1 cellular context compared by ENCODE assay signal in the genomic region with DNA sequence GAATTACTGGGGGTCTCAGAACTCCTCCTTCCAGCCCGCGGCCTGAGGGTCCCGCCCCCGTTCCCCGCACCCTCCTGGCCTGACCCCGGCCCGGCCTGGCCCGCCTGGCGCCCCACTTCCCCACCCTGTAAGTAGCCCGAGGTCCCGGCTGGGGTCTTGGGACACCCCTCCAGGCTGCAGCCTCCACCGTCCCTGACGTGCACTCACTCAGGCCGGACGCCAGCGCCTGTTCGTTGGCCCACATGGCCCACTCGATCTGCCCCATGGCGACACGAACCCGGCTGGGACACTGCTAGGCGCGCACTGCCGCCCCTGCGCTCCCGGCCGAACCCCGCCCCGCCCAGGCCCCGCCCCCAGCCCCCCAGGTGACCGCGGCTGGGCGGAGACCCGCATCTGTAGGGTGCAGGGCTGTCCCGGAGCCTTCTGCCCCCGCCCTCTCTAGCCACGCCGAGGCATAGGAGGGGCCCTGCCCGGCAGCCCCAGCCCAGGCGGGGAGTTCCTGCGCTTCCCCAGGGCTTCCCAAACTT.
TF ChIP-seq lines count a peak whose summit lies in the region.

A gene (minus strand): TSS at position 305 of the 527 bp plus-strand sequence. CDS start 40 bp downstream, at position 265.

TF ChIP-seq in H1, 55 proteins besides CTCF, POLR2A, EP300 and RAD21:
- TF ChIP-seq CREB1 (IDR thresholded peaks at IDR 0.05) = 0 out of 2 replicates have a peak, but pooled peaks have one; percentile 25
- TF ChIP-seq CBX5 (IDR thresholded peaks at IDR 0.05; ENCODE audit: low read depth, low read length) = no peak
- no peak for TF ChIP-seq CHD2 (IDR thresholded peaks at IDR 0.05; ENCODE audit: low read length)
- peak; percentile 49 for TF ChIP-seq KDM4A (IDR thresholded peaks at IDR 0.05; ENCODE audit: low read depth, low read length, severe bottlenecking)
- TF ChIP-seq SIN3A (conservative IDR thresholded peaks at IDR 0.05 in 1 of 2, IDR thresholded peaks at IDR 0.05 in 1 of 2; ENCODE audit: low read depth in 1 of 2, low read length in 2 of 2) = 0 out of 4 replicates have a peak, but pooled peaks of 1 of the 2 experiments have one; percentile 25
- TF ChIP-seq RFX5 (IDR thresholded peaks at IDR 0.05; ENCODE audit: borderline replicate concordance, low read depth, low read length) = no peak
- TF ChIP-seq YY1 (IDR thresholded peaks at IDR 0.05; ENCODE audit: low read depth, low read length) = no peak
- TF ChIP-seq KDM5A (IDR thresholded peaks at IDR 0.05; ENCODE audit: low read length) = no peak
- TF ChIP-seq CEBPB (IDR thresholded peaks at IDR 0.05; ENCODE audit: low read depth, low read length) = no peak
- TF ChIP-seq TAF1 (IDR thresholded peaks at IDR 0.05; ENCODE audit: low read depth, low read length) = peak; percentile 63; the same call in 1 of the 2 replicates
- TF ChIP-seq NRF1 (IDR thresholded peaks at IDR 0.05; ENCODE audit: low read depth, low read length) = no peak
- peak; percentile 64 for TF ChIP-seq POLR2AphosphoS5 (IDR thresholded peaks at IDR 0.05; ENCODE audit: low read depth, low read length)
- peak; percentile 41; the same call in 1 of the 2 replicates for TF ChIP-seq PHF8 (conservative IDR thresholded peaks at IDR 0.05; ENCODE audit: low read depth, low read length)
- TF ChIP-seq, protein P1, sequence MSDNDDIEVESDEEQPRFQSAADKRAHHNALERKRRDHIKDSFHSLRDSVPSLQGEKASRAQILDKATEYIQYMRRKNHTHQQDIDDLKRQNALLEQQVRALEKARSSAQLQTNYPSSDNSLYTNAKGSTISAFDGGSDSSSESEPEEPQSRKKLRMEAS (IDR thresholded peaks at IDR 0.05) = peak; percentile 63
- TF ChIP-seq FOSL1 (IDR thresholded peaks at IDR 0.05; ENCODE audit: insufficient read depth, low read depth, low read length) = no peak
- TF ChIP-seq ASH2L (IDR thresholded peaks at IDR 0.05; ENCODE audit: low read length) = peak; percentile 59
- no peak for TF ChIP-seq MAFK (IDR thresholded peaks at IDR 0.05; ENCODE audit: low read depth, low read length)
- 0 out of 2 replicates have a peak, but pooled peaks have one; percentile 31 for TF ChIP-seq RBBP5 (IDR thresholded peaks at IDR 0.05; ENCODE audit: borderline replicate concordance, low read depth, low read length)
- TF ChIP-seq TEAD4 (IDR thresholded peaks at IDR 0.05; ENCODE audit: low read depth, low read length) = no peak
- TF ChIP-seq TCF12 (IDR thresholded peaks at IDR 0.05; ENCODE audit: low read depth, low read length) = no peak
- TF ChIP-seq SP4 (IDR thresholded peaks at IDR 0.05; ENCODE audit: low read length) = no peak
- no peak for TF ChIP-seq KDM1A (IDR thresholded peaks at IDR 0.05; ENCODE audit: borderline replicate concordance, low read length)
- peak; percentile 47; the same call in 1 of the 2 replicates for TF ChIP-seq TBP (IDR thresholded peaks at IDR 0.05; ENCODE audit: low read depth, low read length)
- no peak for TF ChIP-seq CHD1 (IDR thresholded peaks at IDR 0.05; ENCODE audit: low read depth, low read length)
- TF ChIP-seq, protein P2, sequence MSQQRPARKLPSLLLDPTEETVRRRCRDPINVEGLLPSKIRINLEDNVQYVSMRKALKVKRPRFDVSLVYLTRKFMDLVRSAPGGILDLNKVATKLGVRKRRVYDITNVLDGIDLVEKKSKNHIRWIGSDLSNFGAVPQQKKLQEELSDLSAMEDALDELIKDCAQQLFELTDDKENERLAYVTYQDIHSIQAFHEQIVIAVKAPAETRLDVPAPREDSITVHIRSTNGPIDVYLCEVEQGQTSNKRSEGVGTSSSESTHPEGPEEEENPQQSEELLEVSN (IDR thresholded peaks at IDR 0.05) = no peak; the same call in 1 of the 2 replicates
